In the genomic region with DNA sequence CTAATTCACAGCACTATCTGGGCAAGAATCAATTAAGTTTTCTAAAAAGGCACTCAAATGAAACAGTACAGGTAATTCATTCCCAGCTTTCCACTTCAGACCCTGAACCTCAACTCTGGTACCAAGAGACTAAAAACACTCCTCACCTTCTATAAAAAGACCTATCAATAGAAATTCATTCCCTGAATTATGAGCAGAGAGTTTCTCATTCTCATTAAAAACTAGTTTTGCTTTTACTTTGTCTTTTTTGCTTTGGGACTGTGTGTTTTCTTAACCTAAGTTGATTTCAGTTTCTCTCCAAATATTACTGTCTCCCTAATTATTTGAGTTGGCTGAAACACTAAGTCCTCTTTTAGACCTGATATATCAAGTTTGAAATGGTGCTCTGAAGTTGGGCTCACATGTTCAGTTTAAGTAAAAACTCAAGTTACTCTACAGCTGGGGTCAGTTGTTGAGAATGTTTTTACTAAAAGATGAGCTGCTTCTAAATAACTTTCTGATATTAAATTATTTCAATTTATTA, we compare ENCODE assay signal across 16 cellular contexts.
DNase-seq lines count a peak whose midpoint lies in the region; ATAC-seq and TF ChIP-seq lines count a peak whose summit lies in the region.
"Had no signal": no experiment of that assay in that cellular context is flagged by ENCODE, and none has a peak within 500 bp of the region (broad histone marks: within the 10 kb centered on the region; RNA-seq: fewer than 3 reads in every experiment).

No MANE protein-coding gene starts in this region.

- H2AFZ ChIP-seq in OCI-LY7 (ENCODE audit: low read length), result no peak overlapping the region

- ATAC-seq in activated CD4-positive, CD25-positive, alpha-beta regulatory T cell treated with anti-CD3 and anti-CD28 coated beads, Interleukin-2, amount 50 U/mL, for 24 hours, result peak; percentile 48 to 62
- no peak for ATAC-seq in natural killer cell treated with Interleukin-12 subunit alpha and Interleukin-12 subunit beta and Interleukin-15 and Interleukin-18, amount 100 ng/mL, for 72 hours
- ATAC-seq in GM18519 (IDR thresholded peaks at IDR 0.05; ENCODE audit: low FRiP score, unreplicated experiment), result no peak
- ATAC-seq: Right ventricle myocardium inferior had no signal

- TSS peak; percentile 45 for BruUV-seq in OCI-LY7 (replicated peaks; lab: Mats Ljungman, UMichigan)

- POLR2A ChIA-PET in OCI-LY7 (lab: Charles Lee), result no interaction called here

- no peaks in the 10 kb centered on the region for H4K20me1 ChIP-seq in OCI-LY7 (ENCODE audit: insufficient read depth, low read length)

- CTCF ChIA-PET in OCI-LY7 (lab: Charles Lee; ENCODE audit: unreplicated experiment), result no interaction called here

- H3K36me3 ChIP-seq in OCI-LY7 (ENCODE audit: insufficient read depth, low read length), result peaks cover 7% of the 10 kb centered on the region; the same call in 1 of the 2 replicates
- H3K36me3 ChIP-seq: HAP-1 had no signal

- H3K27ac ChIP-seq in OCI-LY7 (ENCODE audit: low read depth, low read length, poor library complexity, severe bottlenecking), result no peak overlapping the region
- H3K27ac ChIP-seq: 22Rv1 had no signal

- DNase-seq in DMS 273 (lab: John Stamatoyannopoulos, UW; ENCODE audit: unreplicated experiment) (peak; percentile 46), DMS 273 treated with DMSO at 0.1 percent for 48 hours (lab: John Stamatoyannopoulos, UW) (no peak), OCI-LY7 (ENCODE audit: low spot score) (no peak), NCI-H1436 treated with DMSO at 0.1 percent for 48 hours (lab: John Stamatoyannopoulos, UW) (no peak)
- no peak for DNase-seq in activated CD4-positive, CD25-positive, alpha-beta regulatory T cell treated with anti-CD3 and anti-CD28 coated beads, Interleukin-2, amount 50 U/mL, for 72 hours
- no peak for DNase-seq in natural killer cell treated with Interleukin-12 subunit alpha and Interleukin-12 subunit beta and Interleukin-15 and Interleukin-18, amount 100 ng/mL, for 72 hours (ENCODE audit: low spot score)
- DNase-seq: NCI-H1417 treated with DMSO at 0.1 percent for 48 hours; NCI-H2029; NCI-H345; NCI-H69; NK-92 treated with Interleukin-12 subunit alpha and Interleukin-12 subunit beta, amount 100 ng/mL, for 24 hours had no signal

- no peaks in the 10 kb centered on the region for H3K9me2 ChIP-seq in OCI-LY7 (ENCODE audit: insufficient read depth, low read length)

- TF ChIP-seq CTCF in OCI-LY7 (conservative IDR thresholded peaks at IDR 0.05; ENCODE audit: low read length), result no peak

- peaks cover 5% of the 10 kb centered on the region for H3K36me3 Mint-ChIP-seq in natural killer cell treated with Interleukin-12 subunit alpha and Interleukin-12 subunit beta and Interleukin-15 and Interleukin-18, amount 100 ng/mL, for 72 hours

- no peaks in the 10 kb centered on the region for H3K27me3 Mint-ChIP-seq in natural killer cell treated with Interleukin-12 subunit alpha and Interleukin-12 subunit beta and Interleukin-15 and Interleukin-18, amount 100 ng/mL, for 72 hours

- H3K4me3 Mint-ChIP-seq in natural killer cell treated with Interleukin-12 subunit alpha and Interleukin-12 subunit beta and Interleukin-15 and Interleukin-18, amount 100 ng/mL, for 72 hours, result peak overlapping the region; percentile 37

- peaks cover 12% of the 10 kb centered on the region for H3K4me1 ChIP-seq in OCI-LY7 (ENCODE audit: insufficient read depth, low read length, poor library complexity, severe bottlenecking)

- H3K4me3 ChIP-seq in OCI-LY7 (ENCODE audit: low read depth, low read length, poor library complexity, severe bottlenecking), result no peak overlapping the region
- H3K4me3 ChIP-seq: HAP-1 had no signal

- H3K4me2 ChIP-seq in OCI-LY7 (ENCODE audit: low read length), result no peak overlapping the region

- H3K27ac Mint-ChIP-seq in natural killer cell treated with Interleukin-12 subunit alpha and Interleukin-12 subunit beta and Interleukin-15 and Interleukin-18, amount 100 ng/mL, for 72 hours, result peak overlapping the region; percentile 18 to 72

- intact Hi-C loops in OCI-LY7 (cut with micrococcal nuclease; ENCODE audit: unreplicated experiment), result no loop called here

- no peaks in the 10 kb centered on the region for H3K79me2 ChIP-seq in OCI-LY7 (ENCODE audit: insufficient read depth, low read depth, low read length)

- no peaks in the 10 kb centered on the region for H3K9me3 Mint-ChIP-seq in natural killer cell treated with Interleukin-12 subunit alpha and Interleukin-12 subunit beta and Interleukin-15 and Interleukin-18, amount 100 ng/mL, for 72 hours

- H3K9me3 ChIP-seq in OCI-LY7 (ENCODE audit: low read length), result no peaks in the 10 kb centered on the region
- H3K9me3 ChIP-seq: HAP-1 had no signal

- peaks cover 37 to 38% of the 10 kb centered on the region in 2 donors for H3K4me1 Mint-ChIP-seq in natural killer cell treated with Interleukin-12 subunit alpha and Interleukin-12 subunit beta and Interleukin-15 and Interleukin-18, amount 100 ng/mL, for 72 hours (ENCODE audit: low read depth in 2 of 2)

Comparison
In these comparisons a context has a peak if more than half of its experiments do, and no peak if none do; other contexts are left out.
1. ATAC-seq: peak in activated CD4-positive, CD25-positive, alpha-beta regulatory T cell treated with anti-CD3 and anti-CD28 coated beads, Interleukin-2, amount 50 U/mL, for 24 hours (2 of 2); none in natural killer cell treated with Interleukin-12 subunit alpha and Interleukin-12 subunit beta and Interleukin-15 and Interleukin-18, amount 100 ng/mL, for 72 hours (0 of 2) and GM18519 (single experiment).